Comparison of ENCODE assay signal across 1 cellular context in the genomic region with DNA sequence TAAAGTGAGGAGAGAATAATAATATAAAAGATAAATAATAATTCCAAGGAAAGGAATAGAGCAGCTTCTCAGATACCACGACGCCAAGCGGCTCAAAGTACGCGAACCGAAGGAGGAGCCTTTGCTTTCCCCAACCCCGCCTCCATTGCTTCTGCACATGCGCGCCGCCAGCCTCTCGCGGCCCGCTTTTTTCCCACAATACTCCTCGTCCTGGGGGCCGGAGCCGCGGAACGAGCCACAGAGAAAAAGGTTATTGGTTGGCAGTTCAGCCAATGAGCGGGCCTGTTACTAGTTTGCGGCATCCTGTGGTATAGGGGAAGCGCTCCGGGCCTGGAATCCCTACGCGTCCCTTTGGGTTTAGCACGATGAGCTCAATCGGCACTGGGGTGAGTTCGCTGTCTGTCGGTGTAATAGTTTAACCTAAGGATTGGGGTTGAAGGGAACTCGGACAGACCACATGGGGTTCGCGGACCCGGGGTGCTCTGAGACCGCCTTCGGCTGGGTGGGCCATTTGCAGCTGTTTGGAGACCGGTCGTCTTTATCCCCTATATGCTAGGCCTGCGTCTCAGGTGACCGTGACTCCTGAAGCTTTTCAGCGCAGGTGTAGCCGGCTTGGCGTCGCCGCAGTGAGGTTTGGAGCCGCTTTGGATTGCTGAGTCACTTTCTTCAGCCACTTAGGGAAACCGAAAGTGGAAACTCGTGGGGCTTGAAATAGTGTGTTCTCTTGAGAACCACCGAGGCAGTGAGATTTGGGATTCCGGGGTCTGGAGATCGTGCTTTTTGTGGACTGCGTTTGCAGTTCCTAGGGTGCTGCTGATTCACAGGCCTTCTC.
A peak's percentile ranks its signal among the peaks of the same experiment; 100 is the strongest.
TF ChIP-seq lines count a peak whose summit lies in the region.

TSS of gene PSMA3 (plus strand) at position 288 of the 832 bp plus-strand sequence. CDS start at position 366, 78 bp downstream.

TF ChIP-seq in HepG2, 621 proteins besides CTCF, POLR2A, EP300 and RAD21 (continued from another document and continues in another):
- TF ChIP-seq, protein P1, sequence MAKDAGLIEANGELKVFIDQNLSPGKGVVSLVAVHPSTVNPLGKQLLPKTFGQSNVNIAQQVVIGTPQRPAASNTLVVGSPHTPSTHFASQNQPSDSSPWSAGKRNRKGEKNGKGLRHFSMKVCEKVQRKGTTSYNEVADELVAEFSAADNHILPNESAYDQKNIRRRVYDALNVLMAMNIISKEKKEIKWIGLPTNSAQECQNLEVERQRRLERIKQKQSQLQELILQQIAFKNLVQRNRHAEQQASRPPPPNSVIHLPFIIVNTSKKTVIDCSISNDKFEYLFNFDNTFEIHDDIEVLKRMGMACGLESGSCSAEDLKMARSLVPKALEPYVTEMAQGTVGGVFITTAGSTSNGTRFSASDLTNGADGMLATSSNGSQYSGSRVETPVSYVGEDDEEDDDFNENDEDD (CRISPR knock-in tag; IDR thresholded peaks at IDR 0.05; ENCODE audit: borderline replicate concordance), result peak; percentile 27; the same call in 1 of the 2 replicates
- TF ChIP-seq IKZF4 (CRISPR knock-in tag; IDR thresholded peaks at IDR 0.05; ENCODE audit: borderline replicate concordance, low read depth, not compliant biosample characterization) (no peak), ZNF335 (CRISPR knock-in tag; IDR thresholded peaks at IDR 0.05) (peak; percentile 92), MXD4 (CRISPR knock-in tag; IDR thresholded peaks at IDR 0.05) (peak; percentile 53; the same call in 1 of the 2 replicates), ATF7 (IDR thresholded peaks at IDR 0.05) (no peak), ATF7 (CRISPR knock-in tag; IDR thresholded peaks at IDR 0.05) (0 out of 2 replicates have a peak, but pooled peaks have one; percentile 54), SOX6 (IDR thresholded peaks at IDR 0.05) (no peak), SOX6 (CRISPR knock-in tag; IDR thresholded peaks at IDR 0.05) (peak; percentile 31; the same call in 1 of the 2 replicates), ZNF230 (CRISPR knock-in tag; IDR thresholded peaks at IDR 0.05) (0 out of 2 replicates have a peak, but pooled peaks have one; percentile 57), ZNF816 (CRISPR knock-in tag; IDR thresholded peaks at IDR 0.05; ENCODE audit: borderline replicate concordance) (no peak), KMT2B (CRISPR knock-in tag; IDR thresholded peaks at IDR 0.05) (peak; percentile 69), RBAK (CRISPR knock-in tag; IDR thresholded peaks at IDR 0.05) (no peak), RFX3 (CRISPR knock-in tag; IDR thresholded peaks at IDR 0.05) (no peak), HNF4G (IDR thresholded peaks at IDR 0.05; ENCODE audit: borderline replicate concordance, low read depth, low read length) (peak; percentile 36), HNF4G (CRISPR knock-in tag; IDR thresholded peaks at IDR 0.05; ENCODE audit: borderline replicate concordance, low read depth) (no peak), ARNT2 (CRISPR knock-in tag; IDR thresholded peaks at IDR 0.05; ENCODE audit: low read depth) (peak; percentile 68; the same call in 1 of the 2 replicates), ZFY (CRISPR knock-in tag; IDR thresholded peaks at IDR 0.05) (peak; percentile 98), NR1H2 (CRISPR knock-in tag; IDR thresholded peaks at IDR 0.05; ENCODE audit: borderline replicate concordance, low read depth) (no peak), NFKB2 (CRISPR knock-in tag; IDR thresholded peaks at IDR 0.05; ENCODE audit: borderline replicate concordance) (peak; percentile 73; the same call in 1 of the 2 replicates), ESRRA (CRISPR knock-in tag; IDR thresholded peaks at IDR 0.05; ENCODE audit: low read depth) (peak; percentile 18; the same call in 1 of the 2 replicates), ZBTB40 (IDR thresholded peaks at IDR 0.05) (no peak), ZBTB40 (CRISPR knock-in tag; IDR thresholded peaks at IDR 0.05) (peak; percentile 50; the same call in 1 of the 2 replicates), THAP8 (CRISPR knock-in tag; IDR thresholded peaks at IDR 0.05; ENCODE audit: borderline replicate concordance) (peak; percentile 91; the same call in 1 of the 2 replicates), POLR2G (IDR thresholded peaks at IDR 0.05; ENCODE audit: low read depth, low read length) (peak; percentile 92), STAG1 (CRISPR knock-in tag; IDR thresholded peaks at IDR 0.05) (no peak), LCORL (IDR thresholded peaks at IDR 0.05) (no peak), LCORL (CRISPR knock-in tag; IDR thresholded peaks at IDR 0.05) (no peak), ZNF33A (CRISPR knock-in tag; IDR thresholded peaks at IDR 0.05; ENCODE audit: borderline replicate concordance) (no peak), ZNF850 (CRISPR knock-in tag; conservative IDR thresholded peaks at IDR 0.05) (no peak), ZNF709 (CRISPR knock-in tag; IDR thresholded peaks at IDR 0.05) (no peak), TGIF2 (CRISPR knock-in tag; IDR thresholded peaks at IDR 0.05) (peak; percentile 66), MYPOP (CRISPR knock-in tag; IDR thresholded peaks at IDR 0.05) (peak; percentile 69; the same call in 1 of the 2 replicates), ZNF382 (CRISPR knock-in tag; IDR thresholded peaks at IDR 0.05; ENCODE audit: borderline replicate concordance) (no peak), KDM3A (CRISPR knock-in tag; IDR thresholded peaks at IDR 0.05; ENCODE audit: low read depth) (no peak), KDM1A (CRISPR knock-in tag; IDR thresholded peaks at IDR 0.05) (no peak), HMG20B (CRISPR knock-in tag; conservative IDR thresholded peaks at IDR 0.05) (no peak), ZNF513 (CRISPR knock-in tag; conservative IDR thresholded peaks at IDR 0.05) (no peak), ZNF616 (CRISPR knock-in tag; IDR thresholded peaks at IDR 0.05; ENCODE audit: low read depth) (no peak)
- TF ChIP-seq, protein P2, sequence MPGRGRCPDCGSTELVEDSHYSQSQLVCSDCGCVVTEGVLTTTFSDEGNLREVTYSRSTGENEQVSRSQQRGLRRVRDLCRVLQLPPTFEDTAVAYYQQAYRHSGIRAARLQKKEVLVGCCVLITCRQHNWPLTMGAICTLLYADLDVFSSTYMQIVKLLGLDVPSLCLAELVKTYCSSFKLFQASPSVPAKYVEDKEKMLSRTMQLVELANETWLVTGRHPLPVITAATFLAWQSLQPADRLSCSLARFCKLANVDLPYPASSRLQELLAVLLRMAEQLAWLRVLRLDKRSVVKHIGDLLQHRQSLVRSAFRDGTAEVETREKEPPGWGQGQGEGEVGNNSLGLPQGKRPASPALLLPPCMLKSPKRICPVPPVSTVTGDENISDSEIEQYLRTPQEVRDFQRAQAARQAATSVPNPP (CRISPR knock-in tag; IDR thresholded peaks at IDR 0.05), result no peak; the same call in 1 of the 2 replicates
- TF ChIP-seq, protein P3, sequence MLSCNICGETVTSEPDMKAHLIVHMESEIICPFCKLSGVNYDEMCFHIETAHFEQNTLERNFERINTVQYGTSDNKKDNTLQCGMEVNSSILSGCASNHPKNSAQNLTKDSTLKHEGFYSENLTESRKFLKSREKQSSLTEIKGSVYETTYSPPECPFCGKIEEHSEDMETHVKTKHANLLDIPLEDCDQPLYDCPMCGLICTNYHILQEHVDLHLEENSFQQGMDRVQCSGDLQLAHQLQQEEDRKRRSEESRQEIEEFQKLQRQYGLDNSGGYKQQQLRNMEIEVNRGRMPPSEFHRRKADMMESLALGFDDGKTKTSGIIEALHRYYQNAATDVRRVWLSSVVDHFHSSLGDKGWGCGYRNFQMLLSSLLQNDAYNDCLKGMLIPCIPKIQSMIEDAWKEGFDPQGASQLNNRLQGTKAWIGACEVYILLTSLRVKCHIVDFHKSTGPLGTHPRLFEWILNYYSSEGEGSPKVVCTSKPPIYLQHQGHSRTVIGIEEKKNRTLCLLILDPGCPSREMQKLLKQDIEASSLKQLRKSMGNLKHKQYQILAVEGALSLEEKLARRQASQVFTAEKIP (CRISPR knock-in tag; IDR thresholded peaks at IDR 0.05; ENCODE audit: borderline replicate concordance), result no peak
- TF ChIP-seq, protein P4, sequence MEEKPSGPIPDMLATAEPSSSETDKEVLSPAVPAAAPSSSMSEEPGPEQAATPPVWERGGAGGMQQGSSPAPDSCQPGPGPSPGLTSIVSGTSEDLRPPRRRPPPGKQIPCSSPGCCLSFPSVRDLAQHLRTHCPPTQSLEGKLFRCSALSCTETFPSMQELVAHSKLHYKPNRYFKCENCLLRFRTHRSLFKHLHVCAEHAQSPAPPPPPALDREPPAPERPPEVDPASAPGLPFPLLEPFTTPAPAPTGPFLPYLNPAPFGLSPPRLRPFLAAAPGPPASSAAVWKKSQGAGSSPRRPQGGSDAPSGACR (CRISPR knock-in tag; IDR thresholded peaks at IDR 0.05), result no peak
